ENCODE assay signal across 1 cellular context in the genomic region with DNA sequence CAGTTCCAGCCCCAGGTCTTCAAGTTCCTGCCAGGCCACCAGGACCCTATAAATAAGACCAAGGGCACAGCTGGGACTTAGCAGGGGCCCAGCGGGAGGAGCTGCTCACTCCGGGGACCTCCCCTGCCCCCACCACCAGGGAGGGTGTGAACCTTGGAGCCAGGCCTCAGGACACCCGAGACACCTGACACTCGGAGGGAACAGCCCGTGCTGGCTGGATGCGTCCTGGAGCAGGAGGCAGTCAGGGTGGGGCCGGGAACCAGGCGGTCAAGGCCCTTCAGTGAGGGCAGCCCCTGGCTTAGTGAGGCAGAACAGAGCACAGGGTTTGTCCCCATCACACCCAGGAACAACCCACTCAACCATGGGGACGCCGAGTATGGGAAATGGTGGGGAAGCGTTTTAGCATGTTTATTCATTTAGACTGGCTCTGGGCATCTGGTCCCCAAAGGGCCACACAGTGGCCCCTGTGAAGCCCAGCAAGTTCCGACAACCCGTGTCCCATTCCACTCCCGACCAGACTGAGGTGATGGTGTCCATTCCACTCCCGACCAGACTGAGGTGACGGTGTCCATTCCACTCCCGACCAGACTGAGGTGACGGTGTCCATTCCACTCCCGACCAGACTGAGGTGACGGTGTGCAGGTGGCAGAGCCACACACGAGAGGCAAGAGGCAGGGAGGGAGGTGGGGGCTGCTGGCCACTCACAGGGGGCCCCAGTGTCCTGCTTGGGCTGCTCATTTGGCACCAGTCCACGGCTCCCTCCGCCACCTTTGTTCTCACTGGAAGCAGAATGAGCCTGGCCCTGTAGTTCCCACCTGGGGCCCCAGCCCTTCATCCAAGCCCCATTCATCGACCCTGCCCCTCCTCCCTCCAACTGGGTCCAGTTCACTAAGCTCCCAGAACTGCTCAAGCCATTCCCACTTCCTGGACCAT.
TF ChIP-seq lines count a peak whose summit lies in the region.

No MANE protein-coding gene starts in this region.

TF ChIP-seq in K562, 482 proteins besides CTCF, POLR2A, EP300 and RAD21:
- TF ChIP-seq, protein P1, sequence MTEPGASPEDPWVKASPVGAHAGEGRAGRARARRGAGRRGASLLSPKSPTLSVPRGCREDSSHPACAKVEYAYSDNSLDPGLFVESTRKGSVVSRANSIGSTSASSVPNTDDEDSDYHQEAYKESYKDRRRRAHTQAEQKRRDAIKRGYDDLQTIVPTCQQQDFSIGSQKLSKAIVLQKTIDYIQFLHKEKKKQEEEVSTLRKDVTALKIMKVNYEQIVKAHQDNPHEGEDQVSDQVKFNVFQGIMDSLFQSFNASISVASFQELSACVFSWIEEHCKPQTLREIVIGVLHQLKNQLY (CRISPR knock-in tag; conservative IDR thresholded peaks at IDR 0.05): no peak
- TF ChIP-seq GABPB1 (CRISPR knock-in tag; IDR thresholded peaks at IDR 0.05) (0 out of 2 replicates have a peak, but pooled peaks have one; percentile 29), BRD9 (IDR thresholded peaks at IDR 0.05; ENCODE audit: low read depth, partially characterized antibody) (no peak), NFIC (IDR thresholded peaks at IDR 0.05) (peak; percentile 62), KDM5B (IDR thresholded peaks at IDR 0.05; ENCODE audit: insufficient replicate concordance, low read depth, low read length) (peak; percentile 21), POLR2AphosphoS2 (IDR thresholded peaks at IDR 0.05; ENCODE audit: low read length) (peak; percentile 69; the same call in 1 of the 2 replicates), POLR2G (IDR thresholded peaks at IDR 0.05; ENCODE audit: low read depth, low read length) (peak; percentile 77), FOXK1 (CRISPR knock-in tag; IDR thresholded peaks at IDR 0.05; ENCODE audit: borderline replicate concordance) (no peak), ZFX (CRISPR knock-in tag; IDR thresholded peaks at IDR 0.05) (peak; percentile 31; the same call in 1 of the 2 replicates), CREM (IDR thresholded peaks at IDR 0.05; ENCODE audit: low read depth) (no peak), RBFOX2 (IDR thresholded peaks at IDR 0.05; ENCODE audit: low read depth, low read length) (peak; percentile 28; the same call in 1 of the 2 replicates), SREBF1 (IDR thresholded peaks at IDR 0.05; ENCODE audit: borderline replicate concordance, low read depth, low read length) (no peak), ZNF384 (IDR thresholded peaks at IDR 0.05; ENCODE audit: low read depth, low read length) (peak; percentile 59), SP1 (CRISPR knock-in tag; IDR thresholded peaks at IDR 0.05) (peak; percentile 29; the same call in 1 of the 2 replicates), MAX (CRISPR knock-in tag; IDR thresholded peaks at IDR 0.05) (0 out of 2 replicates have a peak, but pooled peaks have one; percentile 21), KHSRP (IDR thresholded peaks at IDR 0.05) (no peak), SUPT5H (IDR thresholded peaks at IDR 0.05) (peak; percentile 20; the same call in 1 of the 2 replicates), NEUROD1 (IDR thresholded peaks at IDR 0.05; ENCODE audit: borderline replicate concordance, low read depth, low read length, partially characterized antibody) (no peak), E2F6 (IDR thresholded peaks at IDR 0.05; ENCODE audit: borderline replicate concordance in 1 of 2, extremely low read depth in 1 of 2, insufficient read depth in 1 of 2, insufficient read length in 1 of 2, low read depth in 1 of 2, low read length in 1 of 2, poor library complexity in 1 of 2, severe bottlenecking in 1 of 2) (peak in 1 of 2 experiments; percentile 44), SAFB (IDR thresholded peaks at IDR 0.05; ENCODE audit: borderline replicate concordance, low read depth, low read length) (peak; percentile 49; the same call in 1 of the 2 replicates)
